In the genomic region with DNA sequence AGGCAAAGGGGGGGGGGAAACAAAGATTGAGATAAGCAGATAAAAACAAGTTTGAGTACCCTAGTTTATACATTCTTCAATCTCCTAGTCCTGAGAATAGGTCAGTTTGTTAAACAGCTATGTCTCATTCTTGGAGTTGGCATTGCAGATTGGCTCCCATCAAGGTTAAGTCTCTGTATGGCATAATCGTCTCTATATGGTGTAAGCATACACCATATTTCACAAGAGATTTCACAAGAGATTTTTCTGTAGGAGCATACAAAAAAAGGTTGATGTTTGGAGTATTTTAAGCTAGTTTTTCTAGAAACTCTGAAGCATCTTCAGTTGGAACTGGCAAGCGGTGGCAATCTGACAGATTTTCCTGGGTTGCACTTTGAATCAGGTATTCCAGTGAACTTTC, we compare ENCODE assay signal across 26 cellular contexts. TPM values are rescaled to one million over a fixed set of nuclear protein-coding genes. Genes with fewer than 3 reads are reported as not detected.
"Had no signal": no experiment of that assay in that cellular context is flagged by ENCODE, and none has a peak within 500 bp of the region (broad histone marks: within the 10 kb centered on the region; RNA-seq: fewer than 3 reads in every experiment).

No MANE protein-coding gene starts in this region.

- H3K79me2 ChIP-seq: parathyroid adenoma had no signal

- H3K9me3 ChIP-seq: adrenal gland, ascending aorta, gastroesophageal sphincter, right atrium auricular region, stomach, thyroid gland, upper lobe of left lung, vagina had no signal

- H3K4me1 ChIP-seq: ascending aorta, gastroesophageal sphincter, parathyroid adenoma, right atrium auricular region, stomach, thyroid gland, upper lobe of left lung, vagina had no signal

- H3K9ac ChIP-seq: parathyroid adenoma had no signal

- H3K4me2 ChIP-seq: smooth muscle cell had no signal

- H3K27me3 ChIP-seq: adrenal gland, ascending aorta, dorsolateral prefrontal cortex, gastroesophageal sphincter, right atrium auricular region, stomach, thyroid gland, upper lobe of left lung, vagina had no signal

- H3K27ac ChIP-seq: adrenal gland, ascending aorta, coronary artery, dorsolateral prefrontal cortex, gastroesophageal sphincter, parathyroid adenoma, right atrium auricular region, stomach, thyroid gland, upper lobe of left lung, vagina had no signal

- H2AFZ ChIP-seq: parathyroid adenoma had no signal

- H3K36me3 ChIP-seq: adrenal gland, ascending aorta, gastroesophageal sphincter, right atrium auricular region, stomach, thyroid gland, upper lobe of left lung, vagina had no signal

- H3K4me3 ChIP-seq: adrenal gland, ascending aorta, coronary artery, dorsolateral prefrontal cortex, gastroesophageal sphincter, right atrium auricular region, smooth muscle cell, stomach, thyroid gland, upper lobe of left lung, vagina had no signal

- DNase-seq: activated CD4-positive, alpha-beta T cell treated with anti-CD3 and anti-CD28 coated beads for 4 hours; activated CD4-positive, alpha-beta T cell treated with anti-CD3 and anti-CD28 coated beads, Interleukin-2, amount 50 U/mL, for 4 hours; activated CD4-positive, CD25-positive, alpha-beta regulatory T cell; activated effector memory CD4-positive, alpha-beta T cell treated with Interleukin-2 at 50 U/mL for 16 hours; activated naive CD4-positive, alpha-beta T cell treated with Interleukin-2 at 50 U/mL for 16 hours; activated T-cell treated with anti-CD3 and anti-CD28 coated beads for 4 hours; adrenal gland; dorsolateral prefrontal cortex; effector memory CD4-positive, alpha-beta T cell; hippocampal formation; left colon; naive thymus-derived CD8-positive, alpha-beta T cell; nucleus accumbens; stimulated activated CD4-positive, alpha-beta T cell treated with anti-CD3 and anti-CD28 coated beads, Interleukin-2, amount 100 ng/mL, for 24 hours; stimulated activated naive B cell treated with anti-CD40 and anti-IgM and Interleukin-4, amounts not matched to agents 10 μg/mL and 1 μg/mL and 100 μg/mL, for 72 hours; stomach; thyroid gland; upper lobe of left lung had no signal

RNA-seq across cellular contexts. Expression of a gene that starts 35.8 kb away (rescaled TPM):
- total RNA-seq: epithelial cell of proximal tubule; naive thymus-derived CD8-positive, alpha-beta T cell had no signal
